9 cellular contexts compared by ENCODE assay signal in genomic region chr18:56702946-56703345, GRCh38. TPM values are rescaled to one million over a fixed set of nuclear protein-coding genes. Genes with fewer than 3 reads are reported as not detected.
DNase-seq lines count a peak whose midpoint lies in the region; ATAC-seq and TF ChIP-seq lines count a peak whose summit lies in the region.
"Had no signal": no experiment of that assay in that cellular context is flagged by ENCODE, and none has a peak within 500 bp of the region (broad histone marks: within the 10 kb centered on the region; RNA-seq: fewer than 3 reads in every experiment).

No MANE protein-coding gene starts in this region.

- H3K36me3 ChIP-seq in suprapubic skin: no peaks in the 10 kb centered on the region

- H3K27ac ChIP-seq in suprapubic skin: no peak overlapping the region
- H3K27ac ChIP-seq: skin epidermis had no signal

- no peak for ATAC-seq in GM18858 (IDR thresholded peaks at IDR 0.05; ENCODE audit: unreplicated experiment)

- no peak for TF ChIP-seq CTCF in suprapubic skin (IDR thresholded peaks at IDR 0.05)

- 64% methylated on average over 5 of the region's 5 CpGs for WGBS in suprapubic skin

- no peaks in the 10 kb centered on the region for H3K27me3 ChIP-seq in suprapubic skin

- no peaks in the 10 kb centered on the region for H3K9me3 ChIP-seq in suprapubic skin

- no peak overlapping the region for H3K4me3 ChIP-seq in suprapubic skin
- H3K4me3 ChIP-seq: skin epidermis had no signal

- TF ChIP-seq EP300 in suprapubic skin (IDR thresholded peaks at IDR 0.05): no peak

- no peak for TF ChIP-seq POLR2A in suprapubic skin (IDR thresholded peaks at IDR 0.05)

- no peaks in the 10 kb centered on the region for H3K4me1 ChIP-seq in suprapubic skin

- DNase-seq in DMS79 treated with DMSO at 0.1 percent for 48 hours (lab: John Stamatoyannopoulos, UW) (peak; percentile 7), DMS79 (lab: John Stamatoyannopoulos, UW) (no peak), HCEC 1CT (peak; percentile 56), NCI-H774 (lab: John Stamatoyannopoulos, UW) (peak; percentile 52), cerebellum (ENCODE audit: low spot score) (peak; percentile 24), myocyte (ENCODE audit: low read depth) (peak; percentile 51), suprapubic skin (ENCODE audit: low spot score in 2 of 2) (no peak)

RNA-seq across cellular contexts. Expression of gene WDR7, which starts 51.8 kb away (rescaled TPM):
- 87.1 TPM for total RNA-seq in cerebellum
- total RNA-seq in myocyte: 12.9 and 13.5 TPM in 2 replicates
- 7.9 TPM for polyA plus RNA-seq in myocyte (2012)
- 10 to 100 TPM; 14.4 to 29.2 (median 20.2) TPM for total RNA-seq in suprapubic skin

Comparison
In these comparisons a context has a peak if more than half of its experiments do, and no peak if none do; other contexts are left out.
1. DNase-seq: peak in DMS79 treated with DMSO at 0.1 percent for 48 hours (single experiment), HCEC 1CT (single experiment), NCI-H774 (single experiment), cerebellum (single experiment) and myocyte (single experiment); none in DMS79 (single experiment) and suprapubic skin (0 of 2).